In genomic region chr13:66205807-66206206, GRCh38 we compare ENCODE assay signal across 1 cellular context.
TF ChIP-seq lines count a peak whose summit lies in the region.

No MANE protein-coding gene starts in this region.

TF ChIP-seq in SK-N-SH treated with all-trans-retinoic acid at 6 μM for 48 hours, 23 proteins besides CTCF, POLR2A, EP300 and RAD21 (continued from another document):
- TF ChIP-seq TSHZ2 (CRISPR knock-in tag; IDR thresholded peaks at IDR 0.05): no peak
